12 cellular contexts compared by ENCODE assay signal in genomic region chr6:149766156-149766768, GRCh38. TPM values are rescaled to one million over a fixed set of nuclear protein-coding genes. Genes with fewer than 3 reads are reported as not detected.
A peak's percentile ranks its signal among the peaks of the same experiment; 100 is the strongest.
DNase-seq lines count a peak whose midpoint lies in the region; ATAC-seq and TF ChIP-seq lines count a peak whose summit lies in the region.
"Had no signal": no experiment of that assay in that cellular context is flagged by ENCODE, and none has a peak within 500 bp of the region (broad histone marks: within the 10 kb centered on the region; RNA-seq: fewer than 3 reads in every experiment).

No MANE protein-coding gene starts in this region.

- in situ Hi-C loops in GM23248 (cut with MboI) (no loop called here), gastrocnemius medialis (cut with MboI; ENCODE audit: low sequenced_read_pairs in 4 of 4) (no loop called here)

- peaks cover 23% of the 10 kb centered on the region for H3K36me3 Mint-ChIP-seq in osteocyte (ENCODE audit: unreplicated experiment)

- no peak for TF ChIP-seq EP300 in upper lobe of left lung (IDR thresholded peaks at IDR 0.05)

- peaks cover 24% of the 10 kb centered on the region for H3K4me1 Mint-ChIP-seq in osteocyte (ENCODE audit: unreplicated experiment)
- H3K4me1 Mint-ChIP-seq: nephron had no signal

- H3K27me3 Mint-ChIP-seq in osteocyte (ENCODE audit: unreplicated experiment), result no peaks in the 10 kb centered on the region

- 85 to 86% methylated on average over 3 of the region's 3 CpGs for WGBS in GM23248 (ENCODE audit: low coverage in 1 of 2, low lambda C conversion rate in 2 of 2, missing lambda C conversion rate in 2 of 2), 2 experiments
- WGBS in upper lobe of left lung, 2 donors, result 41 to 57% methylated on average over 3 of the region's 3 CpGs

- H2AFZ ChIP-seq in GM23248, result no peak overlapping the region

- peaks cover 12% of the 10 kb centered on the region for H3K36me3 ChIP-seq in GM23248 (ENCODE audit: low read depth)
- peaks cover 0 to 16% (median 1%) of the 10 kb centered on the region in 4 donors for H3K36me3 ChIP-seq in upper lobe of left lung
- peaks cover 0 to 19% of the 10 kb centered on the region in 2 donors for H3K36me3 ChIP-seq in gastrocnemius medialis
- peaks cover 0 to 4% of the 10 kb centered on the region in 2 donors for H3K36me3 ChIP-seq in ascending aorta

- no peak for TF ChIP-seq POLR2A in upper lobe of left lung (IDR thresholded peaks at IDR 0.05)
- TF ChIP-seq POLR2A in gastrocnemius medialis (IDR thresholded peaks at IDR 0.05), result no peak

- no peak overlapping the region for H3K4me3 ChIP-seq in GM23248
- no peak overlapping the region for H3K4me3 ChIP-seq in upper lobe of left lung
- H3K4me3 ChIP-seq in gastrocnemius medialis, result no peak overlapping the region
- H3K4me3 ChIP-seq in ascending aorta, result no peak overlapping the region

- peaks cover 13% of the 10 kb centered on the region; the same call in 1 of the 2 replicates for H4K20me1 ChIP-seq in GM23248 (ENCODE audit: insufficient read depth)

- H3K79me2 ChIP-seq in GM23248 (ENCODE audit: insufficient read depth), result peaks cover 98% of the 10 kb centered on the region

- H3K4me1 ChIP-seq in GM23248 (ENCODE audit: insufficient read depth), result peaks cover 23% of the 10 kb centered on the region
- H3K4me1 ChIP-seq in upper lobe of left lung, result peaks cover 0 to 12% (median 2%) of the 10 kb centered on the region in 4 donors
- no peaks in the 10 kb centered on the region for H3K4me1 ChIP-seq in gastrocnemius medialis
- peaks cover 0 to 3% of the 10 kb centered on the region in 2 donors for H3K4me1 ChIP-seq in ascending aorta

- H3K27ac ChIP-seq in GM23248 (no peak overlapping the region), upper lobe of left lung (no peak overlapping the region), gastrocnemius medialis (no peak overlapping the region), ascending aorta (no peak overlapping the region)

- DNase-seq in GM23248, result peak; percentile 37
- DNase-seq in OCI-M1 (lab: John Stamatoyannopoulos, UW), result peak; percentile 41
- peak; percentile 59 for DNase-seq in dermis blood vessel endothelial cell
- DNase-seq in osteocyte (ENCODE audit: extremely low spot score, unreplicated experiment), result peak; percentile 79
- DNase-seq in upper lobe of left lung, result no peak
- no peak for DNase-seq in effector CD4-positive, alpha-beta T cell
- DNase-seq in gastrocnemius medialis, result no peak
- DNase-seq in ascending aorta (ENCODE audit: low spot score in 2 of 2), result no peak
- DNase-seq: islet precursor cell, NCI-H1417 had no signal

- peaks cover 22% of the 10 kb centered on the region for H3F3A ChIP-seq in GM23248 (ENCODE audit: insufficient read depth)

- no peak overlapping the region for H3K4me2 ChIP-seq in GM23248 (ENCODE audit: unreplicated experiment)

- no peaks in the 10 kb centered on the region for H3K9me2 ChIP-seq in GM23248 (ENCODE audit: insufficient read depth)

- no peaks in the 10 kb centered on the region for H3K27me3 ChIP-seq in GM23248 (replicated peaks; ENCODE audit: insufficient read depth)
- H3K27me3 ChIP-seq in upper lobe of left lung, result no peaks in the 10 kb centered on the region
- H3K27me3 ChIP-seq in gastrocnemius medialis, result no peaks in the 10 kb centered on the region
- no peaks in the 10 kb centered on the region for H3K27me3 ChIP-seq in ascending aorta

- H3K4me3 Mint-ChIP-seq in osteocyte (ENCODE audit: unreplicated experiment), result peak overlapping the region; percentile 29
- H3K4me3 Mint-ChIP-seq: nephron; stimulated activated effector memory CD8-positive, alpha-beta T cell treated with anti-CD3 and anti-CD28 coated beads, Interleukin-12 subunit alpha, Interleukin-12 subunit beta, amount 100 ng/mL, for 72 hours had no signal

- no peak overlapping the region for H3K9ac ChIP-seq in GM23248

- ATAC-seq in upper lobe of left lung (ENCODE audit: low FRiP score in 2 of 2), result no peak
- no peak for ATAC-seq in gastrocnemius medialis
- ATAC-seq: stimulated activated effector memory CD8-positive, alpha-beta T cell treated with anti-CD3 and anti-CD28 coated beads, Interleukin-12 subunit alpha, Interleukin-12 subunit beta, amount 100 ng/mL, for 72 hours had no signal

- TF ChIP-seq CTCF in osteocyte (IDR thresholded peaks at IDR 0.05), result no peak
- no peak for TF ChIP-seq CTCF in upper lobe of left lung (IDR thresholded peaks at IDR 0.05)
- TF ChIP-seq CTCF in gastrocnemius medialis (IDR thresholded peaks at IDR 0.05 in 4 of 5, conservative IDR thresholded peaks at IDR 0.05 in 1 of 5), result no peak
- no peak for TF ChIP-seq CTCF in ascending aorta (IDR thresholded peaks at IDR 0.05)

- intact Hi-C loops in gastrocnemius medialis (cut with DNase I; ENCODE audit: low total_unique reads) (no loop called here), ascending aorta (cut with DNase I) (no loop called here)

- no peaks in the 10 kb centered on the region for H3K9me3 ChIP-seq in GM23248 (ENCODE audit: low read depth)
- H3K9me3 ChIP-seq in upper lobe of left lung, result peaks cover 0 to 10% (median 3%) of the 10 kb centered on the region in 4 donors
- H3K9me3 ChIP-seq in gastrocnemius medialis, result no peaks in the 10 kb centered on the region
- no peaks in the 10 kb centered on the region for H3K9me3 ChIP-seq in ascending aorta

- peak overlapping the region; percentile 83 for H3K27ac Mint-ChIP-seq in osteocyte (ENCODE audit: unreplicated experiment)
- H3K27ac Mint-ChIP-seq: nephron; stimulated activated effector memory CD8-positive, alpha-beta T cell treated with anti-CD3 and anti-CD28 coated beads, Interleukin-12 subunit alpha, Interleukin-12 subunit beta, amount 100 ng/mL, for 72 hours had no signal

- peaks cover 11% of the 10 kb centered on the region for H3K9me3 Mint-ChIP-seq in osteocyte (ENCODE audit: unreplicated experiment)

RNA-seq across cellular contexts. Expression of gene PCMT1, which starts 16.7 kb away (rescaled TPM):
- total RNA-seq in GM23248 (2014; rRNA removed; shearing (Covaris generic)), result 132 and 165 TPM in 2 replicates
- 183 and 184 TPM in 2 replicates for polyA plus RNA-seq in GM23248 (2016; fragmentation: Nextera tagmentation; extraction: Ambion mirVana)
- total RNA-seq in dermis blood vessel endothelial cell (132 and 137 TPM in 2 replicates), osteocyte (75.8 and 76.2 TPM in 2 replicates), upper lobe of left lung (100 to 1,000 TPM in 2 of 6 donors, 10 to 100 TPM in 4; 25.1 to 129 (median 68.1) TPM), gastrocnemius medialis (100 to 1,000 TPM; 150 to 448 (median 353) TPM), ascending aorta (23.5 TPM)

RNA-seq across cellular contexts. Expression of gene NUP43, which starts 19.9 kb away (rescaled TPM):
- total RNA-seq in GM23248 (2014; rRNA removed; shearing (Covaris generic)), result 35.8 and 58.0 TPM in 2 replicates
- polyA plus RNA-seq in GM23248 (2016; fragmentation: Nextera tagmentation; extraction: Ambion mirVana), result 16.1 and 16.4 TPM in 2 replicates
- total RNA-seq in dermis blood vessel endothelial cell, result 29.3 and 31.0 TPM in 2 replicates
- 36.8 and 40.0 TPM in 2 replicates for total RNA-seq in osteocyte
- total RNA-seq in upper lobe of left lung, result 10 to 100 TPM; 11.1 to 29.3 (median 19.1) TPM
- 10 to 100 TPM; 15.0 to 42.0 (median 16.7) TPM for total RNA-seq in gastrocnemius medialis
- total RNA-seq in ascending aorta, result 2.9 TPM

RNA-seq across cellular contexts. Expression of gene LATS1, which starts 48.4 kb away (rescaled TPM):
- total RNA-seq in GM23248 (2014; rRNA removed; shearing (Covaris generic)), result 18.1 and 20.2 TPM in 2 replicates
- 11.5 and 12.8 TPM in 2 replicates for polyA plus RNA-seq in GM23248 (2016; fragmentation: Nextera tagmentation; extraction: Ambion mirVana)
- total RNA-seq in dermis blood vessel endothelial cell, result 9.9 and 13.1 TPM in 2 replicates
- 33.8 and 33.9 TPM in 2 replicates for total RNA-seq in osteocyte
- total RNA-seq in upper lobe of left lung, result 10 to 100 TPM; 23.1 to 34.4 (median 29.9) TPM
- total RNA-seq in gastrocnemius medialis, result 10 to 100 TPM in 3 of 4 donors, 1 to 10 TPM in 1; 6.3 to 21.8 (median 14.4) TPM
- total RNA-seq in ascending aorta, result 11.9 TPM

Comparison
In these comparisons a context has a peak if more than half of its experiments do, and no peak if none do; other contexts are left out.
1. DNase-seq: peak in GM23248 (single experiment), OCI-M1 (single experiment), dermis blood vessel endothelial cell (single experiment) and osteocyte (single experiment); none in upper lobe of left lung (0 of 2), effector CD4-positive, alpha-beta T cell (single experiment), gastrocnemius medialis (0 of 2) and ascending aorta (0 of 2).